Comparison of ENCODE assay signal across 12 cellular contexts in the genomic region with DNA sequence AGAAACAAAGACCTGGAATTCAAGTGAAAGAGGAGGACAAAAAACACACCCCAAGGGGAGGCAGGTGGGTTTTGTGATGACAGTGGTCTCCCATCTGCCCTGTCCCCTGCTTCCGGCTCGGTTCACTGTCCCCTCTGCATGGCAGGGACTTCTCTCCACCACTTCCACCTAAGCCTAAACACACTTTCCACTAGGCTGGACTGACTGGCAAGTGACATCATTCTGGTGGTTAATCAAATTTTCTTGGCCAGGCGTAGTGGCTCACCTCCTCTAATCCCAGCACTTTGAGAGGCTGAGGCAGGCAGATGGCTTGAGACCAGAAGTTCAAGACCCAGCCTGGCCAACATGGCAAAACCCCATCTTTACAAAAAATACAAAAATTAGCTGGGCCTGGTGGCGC. TPM values are rescaled to one million over a fixed set of nuclear protein-coding genes. Genes with fewer than 3 reads are reported as not detected.
DNase-seq lines count a peak whose midpoint lies in the region; ATAC-seq and TF ChIP-seq lines count a peak whose summit lies in the region.
"Had no signal": no experiment of that assay in that cellular context is flagged by ENCODE, and none has a peak within 500 bp of the region (broad histone marks: within the 10 kb centered on the region; RNA-seq: fewer than 3 reads in every experiment).

No MANE protein-coding gene starts in this region.

- peak overlapping the region in 1 of 10 donors; percentile 44 for H3K4me3 Mint-ChIP-seq in naive thymus-derived CD8-positive, alpha-beta T cell
- H3K4me3 Mint-ChIP-seq: activated CD4-positive, alpha-beta memory T cell treated with anti-CD3 and anti-CD28 coated beads, Interleukin-2, amount 10 ng/mL, durations not matched to agents 7 days and 5 days had no signal

- no peaks in the 10 kb centered on the region for H3K9me3 Mint-ChIP-seq in naive thymus-derived CD8-positive, alpha-beta T cell
- H3K9me3 Mint-ChIP-seq: activated CD4-positive, alpha-beta memory T cell treated with anti-CD3 and anti-CD28 coated beads, Interleukin-2, amount 10 ng/mL, durations not matched to agents 7 days and 5 days; activated naive CD8-positive, alpha-beta T cell treated with anti-CD3 and anti-CD28 coated beads, Interleukin-2, amount 10 ng/mL, durations not matched to agents 7 days and 5 days; T-cell had no signal

- peak overlapping the region; percentile 29 to 94 (median 83) for H3K27ac Mint-ChIP-seq in naive thymus-derived CD8-positive, alpha-beta T cell
- H3K27ac Mint-ChIP-seq: naive B cell had no signal

- H3K27me3 ChIP-seq in breast epithelium (no peaks in the 10 kb centered on the region), mammary epithelial cell (ENCODE audit: insufficient read depth, low read length) (no peaks in the 10 kb centered on the region), uterus (no peaks in the 10 kb centered on the region), MM.1S (replicated peaks; ENCODE audit: insufficient read depth, low read length) (no peaks in the 10 kb centered on the region)

- H2AFZ ChIP-seq in mammary epithelial cell (ENCODE audit: low read depth, low read length) (no peak overlapping the region), MM.1S (ENCODE audit: low read length) (no peak overlapping the region)

- H3K9me3 ChIP-seq in breast epithelium (no peaks in the 10 kb centered on the region), mammary epithelial cell (replicated peaks; ENCODE audit: insufficient read depth, low read length) (no peaks in the 10 kb centered on the region), uterus (no peaks in the 10 kb centered on the region), MM.1S (replicated peaks; ENCODE audit: insufficient read depth, low read length) (no peaks in the 10 kb centered on the region)

- in situ Hi-C loops in mammary epithelial cell (cut with MboI; ENCODE audit: low sequenced_read_pairs in 2 of 2), result no loop called here

- no peaks in the 10 kb centered on the region for H3K79me2 ChIP-seq in mammary epithelial cell (ENCODE audit: insufficient read depth, low read length)
- no peaks in the 10 kb centered on the region for H3K79me2 ChIP-seq in MM.1S (ENCODE audit: low read length)

- TF ChIP-seq CTCF in breast epithelium (IDR thresholded peaks at IDR 0.05) (no peak), mammary epithelial cell (conservative IDR thresholded peaks at IDR 0.05 in 1 of 2, IDR thresholded peaks at IDR 0.05 in 1 of 2; ENCODE audit: extremely low read depth in 1 of 2, insufficient read depth in 1 of 2, low read depth in 1 of 2, low read length in 2 of 2) (no peak), uterus (IDR thresholded peaks at IDR 0.05) (no peak), MM.1S (IDR thresholded peaks at IDR 0.05; ENCODE audit: low read length) (no peak)

- H3K9me2 ChIP-seq in MM.1S (replicated peaks; ENCODE audit: insufficient read depth, low read length), result no peaks in the 10 kb centered on the region

- no peak overlapping the region for H3K9ac ChIP-seq in mammary epithelial cell (ENCODE audit: insufficient read depth, low read length)
- no peak overlapping the region for H3K9ac ChIP-seq in MM.1S (ENCODE audit: low read length)

- H4K20me1 ChIP-seq in mammary epithelial cell (ENCODE audit: insufficient read depth, low read length) (no peaks in the 10 kb centered on the region), MM.1S (ENCODE audit: insufficient read depth, low read length) (no peaks in the 10 kb centered on the region)

- peaks cover 9% of the 10 kb centered on the region for H3F3A ChIP-seq in MM.1S (ENCODE audit: insufficient read depth, low read length)

- WGBS in mammary epithelial cell (ENCODE audit: low coverage, missing lambda C conversion rate), result 100% methylated on average over 4 of the region's 4 CpGs

- no TSS peak for BruUV-seq in mammary epithelial cell (replicated peaks; lab: Mats Ljungman, UMichigan)

- peak overlapping the region; percentile 91 to 92 for H3K27ac ChIP-seq in breast epithelium
- H3K27ac ChIP-seq in mammary epithelial cell (ENCODE audit: insufficient read depth, low read depth, low read length), result no peak overlapping the region
- H3K27ac ChIP-seq in uterus, result peak overlapping the region; percentile 83 to 85
- H3K27ac ChIP-seq in MM.1S (ENCODE audit: low read length), result no peak overlapping the region

- DNase-seq in breast epithelium (ENCODE audit: low spot score in 2 of 2) (no peak), mammary epithelial cell (no peak), dermis blood vessel endothelial cell (peak; percentile 64), uterus (no peak), MM.1S (no peak), activated gamma-delta T cell (lab: John Stamatoyannopoulos, UW) (no peak)
- DNase-seq in naive thymus-derived CD8-positive, alpha-beta T cell, result no peak
- no peak for DNase-seq in activated effector memory CD4-positive, alpha-beta T cell treated with Interleukin-2 at 50 U/mL for 16 hours
- DNase-seq: activated CD4-positive, alpha-beta memory T cell treated with anti-CD3 and anti-CD28 coated beads, Interleukin-2, amount 10 ng/mL, durations not matched to agents 7 days and 5 days; activated naive CD8-positive, alpha-beta T cell treated with anti-CD3 and anti-CD28 coated beads, Interleukin-2, amount 10 ng/mL, durations not matched to agents 7 days and 5 days; naive B cell; T-cell had no signal

- H3K36me3 Mint-ChIP-seq in naive thymus-derived CD8-positive, alpha-beta T cell, result peaks cover 0 to 10% (median 0%) of the 10 kb centered on the region in 3 donors
- H3K36me3 Mint-ChIP-seq: naive B cell, T-cell had no signal

- no peak for TF ChIP-seq POLR2A in breast epithelium (IDR thresholded peaks at IDR 0.05)
- no peak for TF ChIP-seq POLR2A in uterus (IDR thresholded peaks at IDR 0.05)

- H3K36me3 ChIP-seq in breast epithelium, result no peaks in the 10 kb centered on the region
- H3K36me3 ChIP-seq in mammary epithelial cell (ENCODE audit: insufficient read depth, low read length), result peaks cover 5% of the 10 kb centered on the region
- H3K36me3 ChIP-seq in uterus, result no peaks in the 10 kb centered on the region
- no peaks in the 10 kb centered on the region for H3K36me3 ChIP-seq in MM.1S (replicated peaks; ENCODE audit: insufficient read depth, low read length)

- dilution Hi-C loops in mammary epithelial cell (cut with HindIII; ENCODE audit: low sequenced_read_pairs), result loop anchor here (5.0 kb wide), 1 partner anchor 140 kb away; no protein-coding TSS in a partner anchor

- CTCF ChIA-PET in mammary epithelial cell (lab: Charles Lee; ENCODE audit: low non-redundant PET), result interaction anchor here (0.8 kb wide), 1 partner anchor 14 kb away, joined by 4 read pairs; no protein-coding TSS in a partner anchor

- peaks cover 0 to 10% (median 0%) of the 10 kb centered on the region in 5 donors for H3K27me3 Mint-ChIP-seq in naive thymus-derived CD8-positive, alpha-beta T cell
- H3K27me3 Mint-ChIP-seq: T-cell had no signal

- H3K4me3 ChIP-seq in breast epithelium, result no peak overlapping the region
- no peak overlapping the region for H3K4me3 ChIP-seq in mammary epithelial cell (replicated peaks in 1 of 3; ENCODE audit: insufficient read depth in 1 of 3, low read depth in 2 of 3, low read length in 3 of 3)
- no peak overlapping the region for H3K4me3 ChIP-seq in uterus
- no peak overlapping the region for H3K4me3 ChIP-seq in MM.1S (ENCODE audit: low read length)

- intact Hi-C loops in breast epithelium (cut with DNase I; ENCODE audit: low total_unique reads), result no loop called here
- intact Hi-C loops in mammary epithelial cell (cut with micrococcal nuclease), result loop anchor here (5.0 kb wide), 1 partner anchor 145 kb away; no protein-coding TSS in a partner anchor
- intact Hi-C loops in uterus (cut with DNase I; ENCODE audit: low total_unique reads), result no loop called here

- peaks cover 53 to 87% (median 80%) of the 10 kb centered on the region in 4 donors for H3K4me1 Mint-ChIP-seq in naive thymus-derived CD8-positive, alpha-beta T cell

- peaks cover 13 to 16% of the 10 kb centered on the region in 2 donors for H3K4me1 ChIP-seq in breast epithelium
- peaks cover 16% of the 10 kb centered on the region for H3K4me1 ChIP-seq in mammary epithelial cell (ENCODE audit: insufficient read depth, low read length)
- peaks cover 0 to 7% of the 10 kb centered on the region in 2 donors for H3K4me1 ChIP-seq in uterus
- H3K4me1 ChIP-seq in MM.1S (ENCODE audit: low read length), result peaks cover 20% of the 10 kb centered on the region

- no peak for ATAC-seq in naive thymus-derived CD8-positive, alpha-beta T cell

- no peak overlapping the region for H3K4me2 ChIP-seq in mammary epithelial cell (ENCODE audit: insufficient read depth, low read depth, low read length)
- H3K4me2 ChIP-seq in MM.1S (ENCODE audit: low read depth, low read length), result no peak overlapping the region

- POLR2A ChIA-PET in naive thymus-derived CD8-positive, alpha-beta T cell (lab: Charles Lee), result interaction anchor here (0.7 to 2.7 kb wide), 7 partner anchors 13 to 215 kb away, joined by 3 to 31 read pairs (median 4); no protein-coding TSS in a partner anchor

RNA-seq across cellular contexts. Expression of gene PLEKHG6, which starts 11.9 kb away (rescaled TPM):
- total RNA-seq in breast epithelium (10 to 100 TPM; 11.9 to 43.6 (median 42.4) TPM), mammary epithelial cell (1 to 10 TPM; 2.2 to 3.3 TPM), dermis blood vessel endothelial cell (0.09 TPM in 1 of 2 replicates, not detected in the other), uterus (1 to 10 TPM in 2 of 4 donors, under 1 TPM in 1, not detected in 1; 0.29 to 1.9 (median 1.7) TPM)
- polyA plus RNA-seq in mammary epithelial cell, result 2.1 TPM
- not detected for polyA minus RNA-seq in mammary epithelial cell
- total RNA-seq in naive thymus-derived CD8-positive, alpha-beta T cell, result not detected
- polyA plus RNA-seq in naive thymus-derived CD8-positive, alpha-beta T cell, result under 1 TPM; 0.14 to 0.17 (median 0.15) TPM
- total RNA-seq: activated CD4-positive, alpha-beta memory T cell treated with anti-CD3 and anti-CD28 coated beads, Interleukin-2, amount 10 ng/mL, durations not matched to agents 7 days and 5 days; activated naive CD8-positive, alpha-beta T cell treated with anti-CD3 and anti-CD28 coated beads, Interleukin-2, amount 10 ng/mL, durations not matched to agents 7 days and 5 days had no signal

RNA-seq across cellular contexts. Expression of gene TNFRSF1A, which starts 19.5 kb away (rescaled TPM):
- total RNA-seq in breast epithelium (100 to 1,000 TPM; 232 to 256 (median 238) TPM), mammary epithelial cell (100 to 1,000 TPM; 107 to 195 TPM), dermis blood vessel endothelial cell (58.9 and 67.6 TPM in 2 replicates), uterus (100 to 1,000 TPM in 3 of 4 donors, 10 to 100 TPM in 1; 71.8 to 297 (median 174) TPM)
- 87.6 TPM for polyA plus RNA-seq in mammary epithelial cell
- 191 TPM for polyA minus RNA-seq in mammary epithelial cell
- total RNA-seq in naive thymus-derived CD8-positive, alpha-beta T cell, result 10 to 100 TPM; 91.7 to 97.6 TPM
- polyA plus RNA-seq in naive thymus-derived CD8-positive, alpha-beta T cell, result 10 to 100 TPM; 19.5 to 43.7 (median 31.1) TPM

RNA-seq across cellular contexts. Expression of gene SCNN1A, which starts 53.0 kb away (rescaled TPM):
- 100 to 1,000 TPM in 1 of 3 donors, 10 to 100 TPM in 1, 1 to 10 TPM in 1; 1.3 to 175 (median 93.7) TPM for total RNA-seq in breast epithelium
- 100 to 1,000 TPM; 171 to 202 TPM for total RNA-seq in mammary epithelial cell
- polyA plus RNA-seq in mammary epithelial cell, result 174 TPM
- polyA minus RNA-seq in mammary epithelial cell, result 383 TPM
- total RNA-seq in dermis blood vessel endothelial cell, result 1.5 and 7.1 TPM in 2 replicates
- 1 to 10 TPM; 4.0 to 4.7 TPM for total RNA-seq in naive thymus-derived CD8-positive, alpha-beta T cell
- under 1 TPM; 0.06 to 0.65 (median 0.23) TPM for polyA plus RNA-seq in naive thymus-derived CD8-positive, alpha-beta T cell
- 10 to 100 TPM in 2 of 4 donors, 1 to 10 TPM in 2; 1.3 to 38.3 (median 7.3) TPM for total RNA-seq in uterus

Comparison
In these comparisons a context has a peak if more than half of its experiments do, and no peak if none do; other contexts are left out.
1. H3K27ac ChIP-seq: peak in breast epithelium (2 of 2) and uterus (2 of 2); none in mammary epithelial cell (single experiment) and MM.1S (single experiment).